In genomic region chr11:108766596-108767173, GRCh38 we compare ENCODE assay signal across 20 cellular contexts.
DNase-seq lines count a peak whose midpoint lies in the region; ATAC-seq, FAIRE-seq and TF ChIP-seq lines count a peak whose summit lies in the region.
"Had no signal": no experiment of that assay in that cellular context is flagged by ENCODE, and none has a peak within 500 bp of the region (broad histone marks: within the 10 kb centered on the region; RNA-seq: fewer than 3 reads in every experiment).

No MANE protein-coding gene starts in this region.

- DNase-seq in RCC 7860 (ENCODE audit: low spot score) (peak; percentile 38), choroid plexus epithelial cell (ENCODE audit: low read depth) (peak; percentile 33), iris pigment epithelial cell (ENCODE audit: low read depth) (peak; percentile 52), D341Med (ENCODE audit: low spot score) (no peak)
- no peak for DNase-seq in stimulated activated CD4-positive, alpha-beta T cell treated with anti-CD3 and anti-CD28 coated beads, Interleukin-15, amount 100 ng/mL, for 24 hours
- DNase-seq in stimulated activated CD4-positive, alpha-beta T cell treated with anti-CD3 and anti-CD28 coated beads, Interleukin-2, amount 100 ng/mL, for 24 hours = no peak
- DNase-seq: C1 segment of cervical spinal cord, HFFc6, Karpas-422, NCI-H1092, NCI-H1417 treated with DMSO at 0.1 percent for 48 hours, NCI-H1694 treated with DMSO at 0.1 percent for 48 hours, NCI-H2081, NCI-H2227 treated with DMSO at 0.1 percent for 48 hours, NCI-H69, SHP77 had no signal

- peak; percentile 87 for FAIRE-seq in RCC 7860 (lab: Jason Lieb, UNC)

- no peak for TF ChIP-seq CTCF in choroid plexus epithelial cell (conservative IDR thresholded peaks at IDR 0.05; ENCODE audit: low read depth, low read length)

- no peak overlapping the region for H3K4me3 ChIP-seq in choroid plexus epithelial cell (ENCODE audit: low read depth, low read length)
- H3K4me3 ChIP-seq: A549, GM23338, HAP-1 had no signal

- ATAC-seq in HG03175 (IDR thresholded peaks at IDR 0.05; ENCODE audit: unreplicated experiment) = no peak
- ATAC-seq: A549, GM23338 had no signal

Comparison
In these comparisons a context has a peak if more than half of its experiments do, and no peak if none do; other contexts are left out.
1. DNase-seq: peak in RCC 7860 (single experiment), choroid plexus epithelial cell (single experiment) and iris pigment epithelial cell (single experiment); none in stimulated activated CD4-positive, alpha-beta T cell treated with anti-CD3 and anti-CD28 coated beads, Interleukin-15, amount 100 ng/mL, for 24 hours (single experiment), stimulated activated CD4-positive, alpha-beta T cell treated with anti-CD3 and anti-CD28 coated beads, Interleukin-2, amount 100 ng/mL, for 24 hours (0 of 2) and D341Med (single experiment).